In genomic region chr13:33785384-33785783, GRCh38 we compare ENCODE assay signal across 19 cellular contexts. TPM values are rescaled to one million over a fixed set of nuclear protein-coding genes. Genes with fewer than 3 reads are reported as not detected.
DNase-seq lines count a peak whose midpoint lies in the region; ATAC-seq, FAIRE-seq and TF ChIP-seq lines count a peak whose summit lies in the region.
"Had no signal": no experiment of that assay in that cellular context is flagged by ENCODE, and none has a peak within 500 bp of the region (broad histone marks: within the 10 kb centered on the region; RNA-seq: fewer than 3 reads in every experiment).

No MANE protein-coding gene starts in this region.

- peaks cover 6% of the 10 kb centered on the region for H3K36me3 Mint-ChIP-seq in central memory CD8-positive, alpha-beta T cell (ENCODE audit: insufficient read depth)

- H3K27ac Mint-ChIP-seq in central memory CD8-positive, alpha-beta T cell (ENCODE audit: low read depth), result no peak overlapping the region

- no peak for TF ChIP-seq CTCF in NB4 (IDR thresholded peaks at IDR 0.05; ENCODE audit: low read depth, low read length)

- H3K9me3 Mint-ChIP-seq in central memory CD8-positive, alpha-beta T cell, result peaks cover 5% of the 10 kb centered on the region

- H3K4me1 Mint-ChIP-seq in central memory CD8-positive, alpha-beta T cell, result peaks cover 17% of the 10 kb centered on the region

- FAIRE-seq in RCC 7860 (lab: Jason Lieb, UNC) (peak; percentile 27), frontal cortex (lab: Jason Lieb, UNC) (no peak)
- FAIRE-seq: D721Med, GM18507 had no signal

- H3K4me3 Mint-ChIP-seq in central memory CD8-positive, alpha-beta T cell, result peak overlapping the region; percentile 83

- DNase-seq in DMS53 (lab: John Stamatoyannopoulos, UW), result peak; percentile 30
- no peak for DNase-seq in DMS53 treated with DMSO at 0.1 percent for 48 hours (lab: John Stamatoyannopoulos, UW; ENCODE audit: unreplicated experiment)
- DNase-seq in NB4 (ENCODE audit: low read depth), result peak; percentile 11
- peak; percentile 17 for DNase-seq in RCC 7860 (ENCODE audit: low spot score)
- no peak for DNase-seq in central memory CD8-positive, alpha-beta T cell (ENCODE audit: low spot score in 2 of 2)
- DNase-seq in GM19240 (ENCODE audit: insufficient read length, low spot score), result no peak
- DNase-seq in ACHN, result no peak
- no peak for DNase-seq in frontal cortex (ENCODE audit: low spot score in 2 of 2)
- DNase-seq: CD4-positive, alpha-beta memory T cell; GF-D8; GM23248; MM.1S; NCI-H1417 treated with DMSO at 0.1 percent for 48 hours; NCI-H2029 treated with DMSO at 0.1 percent for 48 hours; NCI-H345; NCI-H774; PC-9 had no signal

- no peak overlapping the region for H3K4me3 ChIP-seq in NB4 (ENCODE audit: low read depth, low read length)
- H3K4me3 ChIP-seq: GM23248, PC-9 had no signal

- TF ChIP-seq POLR2A in NB4 (IDR thresholded peaks at IDR 0.05; ENCODE audit: extremely low read depth, insufficient read length), result no peak

- ATAC-seq in central memory CD8-positive, alpha-beta T cell (replicated peaks; ENCODE audit: extremely low read depth, poor library complexity, severe bottlenecking), result no peak

- H3K27me3 Mint-ChIP-seq in central memory CD8-positive, alpha-beta T cell, result peaks cover 14% of the 10 kb centered on the region

- in situ Hi-C loops in ACHN (cut with HindIII; ENCODE audit: low pct_ligation_motif_present, low pct_unique_long_range_greater_than_20kb, low sequenced_read_pairs), result no loop called here

RNA-seq across cellular contexts. Expression of gene RFC3, which starts 32.6 kb away (rescaled TPM):
- 15.9 TPM for total RNA-seq in frontal cortex

Comparison
In these comparisons a context has a peak if more than half of its experiments do, and no peak if none do; other contexts are left out.
1. DNase-seq: peak in DMS53 (single experiment), NB4 (single experiment) and RCC 7860 (single experiment); none in DMS53 treated with DMSO at 0.1 percent for 48 hours (single experiment), central memory CD8-positive, alpha-beta T cell (0 of 2), GM19240 (single experiment), ACHN (single experiment) and frontal cortex (0 of 2).